ENCODE assay signal across 10 cellular contexts in genomic region chr14:52124791-52125661, GRCh38. TPM values are rescaled to one million over a fixed set of nuclear protein-coding genes. Genes with fewer than 3 reads are reported as not detected.
A peak's percentile ranks its signal among the peaks of the same experiment; 100 is the strongest.
DNase-seq lines count a peak whose midpoint lies in the region; TF ChIP-seq lines count a peak whose summit lies in the region.
"Had no signal": no experiment of that assay in that cellular context is flagged by ENCODE, and none has a peak within 500 bp of the region (broad histone marks: within the 10 kb centered on the region; RNA-seq: fewer than 3 reads in every experiment).

No MANE protein-coding gene starts in this region.

- H4K91ac ChIP-seq in mesenchymal stem cell (ENCODE audit: low read length) = peak overlapping the region; percentile 82

- H3K9ac ChIP-seq in HUES64 (ENCODE audit: low read depth, low read length) = no peak overlapping the region
- peak overlapping the region; percentile 84 for H3K9ac ChIP-seq in mesenchymal stem cell (ENCODE audit: low read length)

- H3K9me3 ChIP-seq in HUES64 (ENCODE audit: insufficient read depth, low read depth, low read length) (no peaks in the 10 kb centered on the region), mesenchymal stem cell (ENCODE audit: control insufficient read depth, low read length) (no peaks in the 10 kb centered on the region), Peyer's patch (no peaks in the 10 kb centered on the region)
- H3K9me3 ChIP-seq: pancreas had no signal

- WGBS in HUES64 = 54% methylated on average over 7 of the region's 7 CpGs
- WGBS in mesenchymal stem cell = 45% methylated on average over 5 of the region's 7 CpGs

- H3K4me2 ChIP-seq in mesenchymal stem cell (ENCODE audit: low read length, poor library complexity, severe bottlenecking) = no peak overlapping the region

- H3K18ac ChIP-seq in mesenchymal stem cell (ENCODE audit: low read depth in 1 of 2, low read length in 2 of 2) = peak overlapping the region; percentile 48 to 89

- CTCF ChIA-PET in AG04449 (lab: Yijun Ruan, JAX) = interaction anchor here (0.7 to 2.9 kb wide), 6 partner anchors 10 to 130 kb away, joined by 3 to 26 read pairs (median 3); no protein-coding TSS in a partner anchor

- peak overlapping the region; percentile 15 for H2BK15ac ChIP-seq in mesenchymal stem cell (ENCODE audit: low read depth, poor library complexity, severe bottlenecking)

- no peak for TF ChIP-seq POLR2A in Peyer's patch (IDR thresholded peaks at IDR 0.05)

- no peak overlapping the region for H2BK5ac ChIP-seq in mesenchymal stem cell (ENCODE audit: low read depth, low read length, poor library complexity, severe bottlenecking)

- H2BK12ac ChIP-seq in mesenchymal stem cell (ENCODE audit: low read length in 2 of 2) = peak overlapping the region; percentile 20 to 76

- TF ChIP-seq CTCF in AG04449 (IDR thresholded peaks at IDR 0.05; ENCODE audit: insufficient read depth, low read length, missing control alignments) = no peak
- TF ChIP-seq CTCF in Peyer's patch (IDR thresholded peaks at IDR 0.05) = no peak

- H4K8ac ChIP-seq in mesenchymal stem cell (ENCODE audit: low read length) = peak overlapping the region; percentile 87

- H2BK120ac ChIP-seq in mesenchymal stem cell (ENCODE audit: low read depth, low read length) = no peak overlapping the region

- no peaks in the 10 kb centered on the region for H3K36me3 ChIP-seq in HUES64 (ENCODE audit: insufficient read depth, low read length)
- H3K36me3 ChIP-seq in mesenchymal stem cell (ENCODE audit: control insufficient read depth in 1 of 2, insufficient read depth in 2 of 2, low read depth in 1 of 2, low read length in 2 of 2) = no peaks in the 10 kb centered on the region
- no peaks in the 10 kb centered on the region for H3K36me3 ChIP-seq in Peyer's patch
- H3K36me3 ChIP-seq: pancreas had no signal

- H3K27ac ChIP-seq in HUES64 (ENCODE audit: low read depth, low read length) (peak overlapping the region; percentile 68), mesenchymal stem cell (ENCODE audit: low read length, poor library complexity, severe bottlenecking) (no peak overlapping the region), Peyer's patch (peak overlapping the region in 2 of 4 donors; percentile 31 to 44)
- H3K27ac ChIP-seq: pancreas had no signal

- H2AFZ ChIP-seq in mesenchymal stem cell (ENCODE audit: low read depth, low read length) = no peak overlapping the region

- no peak overlapping the region for H3K14ac ChIP-seq in mesenchymal stem cell (ENCODE audit: low read length in 2 of 2)

- no peak overlapping the region for H3K23ac ChIP-seq in mesenchymal stem cell (ENCODE audit: low read length in 2 of 2)

- H3K4ac ChIP-seq in mesenchymal stem cell (ENCODE audit: low read depth in 1 of 2, low read length in 2 of 2) = peak overlapping the region; percentile 25 to 42

- peak; percentile 42 for DNase-seq in AG04449 (ENCODE audit: low read depth, low spot score)
- peak; percentile 41 for DNase-seq in epidermal melanocyte (ENCODE audit: insufficient read length, low spot score)
- DNase-seq in mesenchymal stem cell = peak; percentile 84
- no peak for DNase-seq in stimulated activated CD4-positive, alpha-beta T cell treated with anti-CD3 and anti-CD28 coated beads, Interleukin-4, amount 100 ng/mL, for 1 hour
- DNase-seq in NCI-H774 (lab: John Stamatoyannopoulos, UW) = no peak
- no peak for DNase-seq in NCI-H1092 treated with DMSO at 0.1 percent for 48 hours (lab: John Stamatoyannopoulos, UW)
- no peak for DNase-seq in Peyer's patch
- DNase-seq: Calu3, pancreas had no signal

- H3K4me1 ChIP-seq in HUES64 (ENCODE audit: insufficient read depth, low read length) = peaks cover 21% of the 10 kb centered on the region
- no peaks in the 10 kb centered on the region for H3K4me1 ChIP-seq in mesenchymal stem cell (ENCODE audit: control insufficient read depth, insufficient read depth, low read depth, low read length)
- peaks cover 0 to 8% (median 0%) of the 10 kb centered on the region in 4 donors for H3K4me1 ChIP-seq in Peyer's patch
- H3K4me1 ChIP-seq: pancreas had no signal

- H3K79me1 ChIP-seq in mesenchymal stem cell (replicated peaks; ENCODE audit: low read length, poor library complexity, severe bottlenecking) = no peaks in the 10 kb centered on the region

- H3K4me3 ChIP-seq in AG04449 (ENCODE audit: low read depth, low read length) (no peak overlapping the region), HUES64 (ENCODE audit: low read length) (no peak overlapping the region), mesenchymal stem cell (ENCODE audit: insufficient read depth in 1 of 2, low read depth in 1 of 2, low read length in 2 of 2) (peak overlapping the region in 1 of 2 experiments; percentile 56), Peyer's patch (no peak overlapping the region)
- H3K4me3 ChIP-seq: pancreas had no signal

- POLR2A ChIA-PET in AG04449 (lab: Yijun Ruan, JAX) = interaction anchor here (1.4 kb wide), 1 partner anchor 56 kb away, joined by 6 read pairs; the partner anchor contains the start of gene NID2

- H2AK5ac ChIP-seq in mesenchymal stem cell (ENCODE audit: low read length, severe bottlenecking) = no peak overlapping the region

- H3K27me3 ChIP-seq in HUES64 (ENCODE audit: insufficient read depth, low read length) = no peaks in the 10 kb centered on the region
- H3K27me3 ChIP-seq in mesenchymal stem cell (ENCODE audit: control insufficient read depth in 1 of 2, insufficient read depth in 1 of 2, low read length in 2 of 2) = no peaks in the 10 kb centered on the region
- H3K27me3 ChIP-seq in Peyer's patch = no peaks in the 10 kb centered on the region

RNA-seq across cellular contexts. Expression of gene NID2, which starts 56.2 kb away (rescaled TPM):
- 5.5 TPM for polyA plus RNA-seq in HUES64 (2013, experiment 1 of 2)
- polyA plus RNA-seq in HUES64 (2013, experiment 2 of 2) = 6.3 TPM
- polyA plus RNA-seq in mesenchymal stem cell (2013, experiment 1 of 2) = 213 TPM
- polyA plus RNA-seq in mesenchymal stem cell (2013, experiment 2 of 2) = 208 TPM
- total RNA-seq in Peyer's patch = 10 to 100 TPM in 3 of 4 donors, 1 to 10 TPM in 1; 8.6 to 16.5 (median 11.5) TPM
- total RNA-seq: Calu3 had no signal

Comparison
In these comparisons a context has a peak if more than half of its experiments do, and no peak if none do; other contexts are left out.
1. DNase-seq: peak in AG04449 (single experiment), epidermal melanocyte (single experiment) and mesenchymal stem cell (single experiment); none in stimulated activated CD4-positive, alpha-beta T cell treated with anti-CD3 and anti-CD28 coated beads, Interleukin-4, amount 100 ng/mL, for 1 hour (single experiment), NCI-H774 (single experiment), NCI-H1092 treated with DMSO at 0.1 percent for 48 hours (single experiment) and Peyer's patch (0 of 3).